12 cellular contexts compared by ENCODE assay signal in the genomic region with DNA sequence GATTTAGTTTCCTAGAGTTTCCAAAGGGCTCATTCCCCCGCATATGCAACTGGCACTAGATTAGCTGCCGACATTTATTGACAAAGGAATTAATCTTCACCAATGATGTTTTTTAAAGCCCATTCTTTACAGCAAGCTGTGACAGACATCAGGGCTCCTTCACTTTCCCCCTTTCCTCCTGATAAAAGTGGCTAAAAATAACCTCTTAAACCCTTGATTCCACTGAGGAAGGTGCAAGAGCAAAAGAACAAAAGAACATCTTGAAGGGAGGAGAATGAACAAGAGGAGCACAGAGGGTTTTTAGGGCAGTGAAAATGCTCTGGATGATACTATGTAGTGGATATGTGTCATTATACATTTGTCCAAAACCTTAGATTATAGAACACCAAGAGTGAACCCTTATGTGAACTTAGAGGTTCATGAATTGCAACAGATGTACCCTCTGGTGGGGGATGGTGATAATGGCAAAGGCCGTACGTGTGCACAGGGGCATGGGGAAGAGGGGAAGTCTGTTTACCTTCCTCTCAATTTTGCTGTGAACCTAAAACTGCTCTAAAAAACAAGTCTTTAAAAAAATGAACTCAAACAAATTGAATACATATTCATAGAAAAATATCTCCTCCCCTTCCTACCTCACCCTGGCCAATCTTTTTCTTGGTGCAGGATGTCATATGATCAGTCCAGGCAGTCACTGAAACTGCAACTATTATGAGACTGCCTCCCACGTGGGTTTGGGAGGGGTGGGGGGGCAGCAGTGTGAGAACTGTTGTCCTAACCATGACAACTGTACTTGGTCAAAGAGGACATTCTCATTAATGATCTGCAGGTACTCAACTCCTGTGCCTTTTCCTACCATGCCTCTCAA.
DNase-seq lines count a peak whose midpoint lies in the region; ATAC-seq and TF ChIP-seq lines count a peak whose summit lies in the region.
"Had no signal": no experiment of that assay in that cellular context is flagged by ENCODE, and none has a peak within 500 bp of the region (broad histone marks: within the 10 kb centered on the region; RNA-seq: fewer than 3 reads in every experiment).

No MANE protein-coding gene starts in this region.

- H3K27ac ChIP-seq in heart right ventricle, result peak overlapping the region in 2 of 10 donors; percentile 16 to 17
- H3K27ac ChIP-seq in right atrium auricular region, result no peak overlapping the region
- no peak overlapping the region for H3K27ac ChIP-seq in neural progenitor cell
- H3K27ac ChIP-seq: upper lobe of left lung had no signal

- H3K79me2 ChIP-seq in neural progenitor cell (ENCODE audit: low read depth), result no peaks in the 10 kb centered on the region

- H3K27me3 Mint-ChIP-seq in neural progenitor cell (ENCODE audit: insufficient read depth, low read depth), result no peaks in the 10 kb centered on the region
- H3K27me3 Mint-ChIP-seq: activated naive CD8-positive, alpha-beta T cell treated with anti-CD3 and anti-CD28 coated beads, Interleukin-2, amount 50 U/mL, for 24 hours had no signal

- no peaks in the 10 kb centered on the region for H3K9me3 Mint-ChIP-seq in neural progenitor cell
- H3K9me3 Mint-ChIP-seq: activated naive CD8-positive, alpha-beta T cell treated with anti-CD3 and anti-CD28 coated beads, Interleukin-2, amount 50 U/mL, for 24 hours; CD14-positive monocyte had no signal

- H3F3A ChIP-seq in neural progenitor cell (ENCODE audit: low read depth), result no peaks in the 10 kb centered on the region

- no peak overlapping the region for H2AFZ ChIP-seq in neural progenitor cell (replicated peaks)

- ATAC-seq in heart right ventricle (peak in 6 of 8 donors; percentile 47 to 91 (median 58)), GM21723 (IDR thresholded peaks at IDR 0.05; ENCODE audit: unreplicated experiment) (peak; percentile 78), HG03378 (IDR thresholded peaks at IDR 0.05; ENCODE audit: unreplicated experiment) (peak; percentile 92)
- ATAC-seq: activated naive CD8-positive, alpha-beta T cell treated with anti-CD3 and anti-CD28 coated beads, Interleukin-2, amount 50 U/mL, for 24 hours had no signal

- 52 to 62% methylated on average over 5 of the region's 5 CpGs for WGBS in heart right ventricle, 2 donors

- no peak overlapping the region for H3K27ac Mint-ChIP-seq in neural progenitor cell
- H3K27ac Mint-ChIP-seq: activated naive CD8-positive, alpha-beta T cell treated with anti-CD3 and anti-CD28 coated beads, Interleukin-2, amount 50 U/mL, for 24 hours; CD14-positive monocyte had no signal

- no peak overlapping the region for H3K9ac ChIP-seq in neural progenitor cell

- H3K4me1 Mint-ChIP-seq in neural progenitor cell, result peaks cover 4% of the 10 kb centered on the region
- H3K4me1 Mint-ChIP-seq: CD14-positive monocyte had no signal

- peaks cover 0 to 49% (median 25%) of the 10 kb centered on the region in 9 donors for H3K4me1 ChIP-seq in heart right ventricle
- peaks cover 0 to 30% of the 10 kb centered on the region in 2 donors for H3K4me1 ChIP-seq in right atrium auricular region
- H3K4me1 ChIP-seq in neural progenitor cell, result peaks cover 9% of the 10 kb centered on the region
- H3K4me1 ChIP-seq: upper lobe of left lung had no signal

- H3K36me3 Mint-ChIP-seq in neural progenitor cell, result no peaks in the 10 kb centered on the region
- H3K36me3 Mint-ChIP-seq: CD14-positive monocyte had no signal

- H3K36me3 ChIP-seq in heart right ventricle (no peaks in the 10 kb centered on the region), right atrium auricular region (no peaks in the 10 kb centered on the region), neural progenitor cell (no peaks in the 10 kb centered on the region)
- H3K36me3 ChIP-seq: upper lobe of left lung had no signal

- DNase-seq in heart right ventricle, result no peak
- no peak for DNase-seq in right atrium auricular region (ENCODE audit: low spot score)
- no peak for DNase-seq in neural progenitor cell (ENCODE audit: low spot score)
- no peak for DNase-seq in HuH-7.5 (ENCODE audit: low spot score)
- DNase-seq in NCI-H2107 (lab: John Stamatoyannopoulos, UW), result no peak
- DNase-seq in activated CD8-positive, alpha-beta memory T cell treated with anti-CD3 and anti-CD28 coated beads for 24 hours, result no peak
- DNase-seq: activated naive CD8-positive, alpha-beta T cell treated with anti-CD3 and anti-CD28 coated beads, Interleukin-2, amount 50 U/mL, for 24 hours; NCI-H2171; upper lobe of left lung had no signal

- H3K4me3 ChIP-seq in heart right ventricle (no peak overlapping the region), right atrium auricular region (no peak overlapping the region), neural progenitor cell (no peak overlapping the region)
- H3K4me3 ChIP-seq: upper lobe of left lung had no signal

- peak overlapping the region; percentile 10 for H3K4me2 ChIP-seq in neural progenitor cell

- no peak for TF ChIP-seq CTCF in heart right ventricle (IDR thresholded peaks at IDR 0.05)
- no peak for TF ChIP-seq CTCF in right atrium auricular region (IDR thresholded peaks at IDR 0.05)
- no peak for TF ChIP-seq CTCF in neural progenitor cell (IDR thresholded peaks at IDR 0.05)

- H3K4me3 Mint-ChIP-seq in neural progenitor cell, result no peak overlapping the region
- H3K4me3 Mint-ChIP-seq: activated naive CD8-positive, alpha-beta T cell treated with anti-CD3 and anti-CD28 coated beads, Interleukin-2, amount 50 U/mL, for 24 hours; CD14-positive monocyte had no signal

- no peaks in the 10 kb centered on the region for H4K20me1 ChIP-seq in neural progenitor cell (ENCODE audit: low read depth)

- H3K9me3 ChIP-seq in heart right ventricle (no peaks in the 10 kb centered on the region), right atrium auricular region (no peaks in the 10 kb centered on the region), neural progenitor cell (ENCODE audit: low read depth) (no peaks in the 10 kb centered on the region)
- H3K9me3 ChIP-seq: upper lobe of left lung had no signal

- intact Hi-C loops in heart right ventricle (cut with DNase I), result no loop called here

- no peaks in the 10 kb centered on the region for H3K27me3 ChIP-seq in heart right ventricle
- H3K27me3 ChIP-seq in right atrium auricular region, result no peaks in the 10 kb centered on the region
- no peaks in the 10 kb centered on the region for H3K27me3 ChIP-seq in neural progenitor cell
- H3K27me3 ChIP-seq: upper lobe of left lung had no signal
